Comparison of ENCODE assay signal across 1 cellular context in the genomic region with DNA sequence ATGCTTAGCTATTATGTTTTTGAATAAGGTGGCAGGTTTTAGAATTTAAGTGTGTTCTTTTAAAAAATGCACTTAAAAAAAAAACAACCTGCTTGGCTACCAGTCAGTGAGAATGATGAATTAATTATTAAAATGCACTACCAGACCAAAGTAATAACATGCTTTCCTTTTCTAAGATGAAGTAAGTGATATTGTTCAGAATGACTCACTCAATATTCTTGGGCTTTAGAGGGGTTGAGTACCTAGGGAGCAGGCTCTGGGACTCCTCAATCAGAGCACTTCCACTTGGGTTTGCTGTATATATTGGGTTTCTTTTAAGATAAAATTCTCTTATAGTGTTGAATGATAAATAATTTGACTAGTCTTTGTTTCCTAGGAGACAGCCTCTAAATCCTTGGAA.
TF ChIP-seq lines count a peak whose summit lies in the region.

No MANE protein-coding gene starts in this region.

TF ChIP-seq in GM12878, 131 proteins besides CTCF, POLR2A, EP300 and RAD21:
- TF ChIP-seq ESRRA (IDR thresholded peaks at IDR 0.05; ENCODE audit: low read length), result no peak
- TF ChIP-seq EED (IDR thresholded peaks at IDR 0.05; ENCODE audit: low read depth), result no peak
- TF ChIP-seq BRCA1 (IDR thresholded peaks at IDR 0.05; ENCODE audit: low read depth, low read length), result no peak
- TF ChIP-seq ASH2L (IDR thresholded peaks at IDR 0.05; ENCODE audit: borderline replicate concordance, low read depth), result no peak
- TF ChIP-seq, protein P1, sequence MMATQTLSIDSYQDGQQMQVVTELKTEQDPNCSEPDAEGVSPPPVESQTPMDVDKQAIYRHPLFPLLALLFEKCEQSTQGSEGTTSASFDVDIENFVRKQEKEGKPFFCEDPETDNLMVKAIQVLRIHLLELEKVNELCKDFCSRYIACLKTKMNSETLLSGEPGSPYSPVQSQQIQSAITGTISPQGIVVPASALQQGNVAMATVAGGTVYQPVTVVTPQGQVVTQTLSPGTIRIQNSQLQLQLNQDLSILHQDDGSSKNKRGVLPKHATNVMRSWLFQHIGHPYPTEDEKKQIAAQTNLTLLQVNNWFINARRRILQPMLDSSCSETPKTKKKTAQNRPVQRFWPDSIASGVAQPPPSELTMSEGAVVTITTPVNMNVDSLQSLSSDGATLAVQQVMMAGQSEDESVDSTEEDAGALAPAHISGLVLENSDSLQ (IDR thresholded peaks at IDR 0.05), result peak; percentile 45; the same call in 1 of the 2 replicates
- 0 out of 2 replicates have a peak, but pooled peaks have one; percentile 16 for TF ChIP-seq JUNB (IDR thresholded peaks at IDR 0.05)
TF ChIP-seq in GM12878: peak in this region for 2.
